ENCODE assay signal across 10 cellular contexts in the genomic region with DNA sequence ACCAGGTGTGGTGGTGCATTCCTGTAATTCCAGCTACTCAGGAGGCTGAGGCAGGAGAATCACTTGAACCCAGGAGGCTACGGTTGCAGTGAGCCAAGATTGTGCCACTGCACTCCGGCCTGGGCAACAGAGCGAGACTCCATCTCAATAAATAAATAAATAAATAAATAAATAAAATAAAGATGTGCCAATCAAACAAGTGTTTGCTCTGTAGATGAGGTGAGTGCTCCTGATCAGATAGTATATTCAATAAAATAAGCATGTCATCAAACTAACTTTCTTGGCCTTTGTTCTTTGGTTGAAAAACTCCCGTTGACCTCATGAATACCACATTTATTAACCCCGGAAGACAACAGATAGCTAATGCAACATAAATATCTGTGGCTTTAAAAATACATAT. TPM values are rescaled to one million over a fixed set of nuclear protein-coding genes. Genes with fewer than 3 reads are reported as not detected.
DNase-seq lines count a peak whose midpoint lies in the region; ATAC-seq and TF ChIP-seq lines count a peak whose summit lies in the region.
"Not testable (repeated sequence)": the region's sequence is repeated elsewhere in the genome, so short reads cannot be mapped to it uniquely, and the experiment has no call there.
"Had no signal": no experiment of that assay in that cellular context is flagged by ENCODE, and none has a peak within 500 bp of the region (broad histone marks: within the 10 kb centered on the region; RNA-seq: fewer than 3 reads in every experiment).

No MANE protein-coding gene starts in this region.

- not testable (repeated sequence) for TF ChIP-seq POLR2A in Peyer's patch (IDR thresholded peaks at IDR 0.05); body of pancreas (IDR thresholded peaks at IDR 0.05); sigmoid colon (IDR thresholded peaks at IDR 0.05); vagina (IDR thresholded peaks at IDR 0.05)

- not testable (repeated sequence) for H4K20me1 ChIP-seq in H9 (ENCODE audit: control insufficient read depth, insufficient read depth, insufficient read length)

- H3K14ac ChIP-seq in H9 (ENCODE audit: insufficient read depth, low read length): not testable (repeated sequence)

- H3K36me3 ChIP-seq in Peyer's patch; body of pancreas (replicated peaks in 1 of 2; ENCODE audit: insufficient read depth in 1 of 2, low read depth in 2 of 2); iPS-20b (ENCODE audit: insufficient read depth, low read depth, low read length); mucosa of stomach (ENCODE audit: control insufficient read depth, insufficient read depth, low read length); sigmoid colon; vagina: not testable (repeated sequence)

- not testable (repeated sequence) for H2BK20ac ChIP-seq in H9 (ENCODE audit: low read depth, low read length, poor library complexity, severe bottlenecking)

- H2BK120ac ChIP-seq in H9 (ENCODE audit: low read depth, low read length, poor library complexity, severe bottlenecking): not testable (repeated sequence)

- H3K4ac ChIP-seq in H9 (ENCODE audit: low read depth, low read length): not testable (repeated sequence)

- not testable (repeated sequence) for H2AFZ ChIP-seq in H9 (ENCODE audit: low read length)

- TF ChIP-seq EP300 in sigmoid colon (IDR thresholded peaks at IDR 0.05): not testable (repeated sequence)

- not testable (repeated sequence) for H3K56ac ChIP-seq in H9 (ENCODE audit: insufficient read length, low read depth, low read length)

- peak overlapping the region; percentile 87 for H3K4me2 ChIP-seq in H9 (ENCODE audit: insufficient read depth, insufficient read length, low read length)

- not testable (repeated sequence) for H2AK5ac ChIP-seq in H9 (ENCODE audit: insufficient read length, low read length)

- not testable (repeated sequence) for H3K79me1 ChIP-seq in H9 (ENCODE audit: insufficient read depth, low read depth, low read length, poor library complexity, severe bottlenecking)

- not testable (repeated sequence) for H3K18ac ChIP-seq in H9 (ENCODE audit: insufficient read length, low read depth, low read length)

- peaks cover 42 to 49% of the 10 kb centered on the region in 2 experiments for H3K4me1 Mint-ChIP-seq in H9

- H3K27ac Mint-ChIP-seq in H9: peak overlapping the region in 2 of 3 experiments; percentile 89 to 91; a peak in 2 of 7 replicates

- not testable (repeated sequence) for H3K27ac ChIP-seq in H9 (ENCODE audit: insufficient read length, low read depth, low read length); iPS-20b (ENCODE audit: low read length); sigmoid colon; vagina
- H3K27ac ChIP-seq in Peyer's patch (peak overlapping the region in 3 of 4 donors; percentile 69 to 94 (median 88)), body of pancreas (peak overlapping the region; percentile 64 to 85 (median 76))

- not testable (repeated sequence) for H3K79me2 ChIP-seq in H9 (ENCODE audit: insufficient read depth, low read length)

- intact Hi-C loops in body of pancreas (cut with DNase I); sigmoid colon (cut with DNase I): not testable (repeated sequence)
- intact Hi-C loops in vagina (cut with DNase I): loop anchor here (10.0 kb wide), 1 partner anchor 111 kb away; no protein-coding TSS in a partner anchor

- not testable (repeated sequence) for TF ChIP-seq CTCF in H9 (conservative IDR thresholded peaks at IDR 0.05); Peyer's patch (IDR thresholded peaks at IDR 0.05); body of pancreas (IDR thresholded peaks at IDR 0.05); epithelial cell of proximal tubule (conservative IDR thresholded peaks at IDR 0.05; ENCODE audit: low read depth, low read length); sigmoid colon (IDR thresholded peaks at IDR 0.05); vagina (IDR thresholded peaks at IDR 0.05)

- H4K91ac ChIP-seq in H9 (ENCODE audit: insufficient read length, low read depth, low read length): not testable (repeated sequence)

- H3K27me3 Mint-ChIP-seq in H9 (ENCODE audit: low read depth): peaks cover 13% of the 10 kb centered on the region; the same call in 1 of the 2 replicates

- not testable (repeated sequence) for H2BK5ac ChIP-seq in H9 (ENCODE audit: insufficient read length, low read length)

- H3T11ph ChIP-seq in H9 (ENCODE audit: low read length): not testable (repeated sequence)

- no CpG with 5 or more reads among the region's 5 CpGs for WGBS in H9 (ENCODE audit: extremely low coverage, insufficient read length, low lambda C conversion rate)
- 35 to 42% methylated on average over 5 of the region's 5 CpGs for WGBS in body of pancreas, 2 donors
- WGBS in sigmoid colon, 2 donors: 19 to 58% methylated on average over 5 of the region's 5 CpGs

- not testable (repeated sequence) for DNase-seq in H9; Peyer's patch; body of pancreas; epithelial cell of proximal tubule (ENCODE audit: low read depth); sigmoid colon; vagina (ENCODE audit: extremely low spot score in 2 of 2)

- not testable (repeated sequence) for H4K8ac ChIP-seq in H9 (replicated peaks; ENCODE audit: insufficient read length, low read depth, low read length)

- not testable (repeated sequence) for H2BK12ac ChIP-seq in H9 (ENCODE audit: insufficient read length, low read depth, low read length)

- H2BK15ac ChIP-seq in H9 (ENCODE audit: low read depth, low read length): not testable (repeated sequence)

- H3K9ac ChIP-seq in H9 (ENCODE audit: extremely low read depth, insufficient read length, low read length): not testable (repeated sequence)
- H3K9ac ChIP-seq in iPS-20b (ENCODE audit: low read depth, low read length): peak overlapping the region; percentile 61; the same call in 1 of the 2 replicates
- peak overlapping the region; percentile 61 for H3K9ac ChIP-seq in mucosa of stomach (ENCODE audit: low read length)

- H3K4me3 ChIP-seq in Peyer's patch: peak overlapping the region in 2 of 4 donors; percentile 43 to 56
- H3K4me3 ChIP-seq in body of pancreas: peak overlapping the region in 1 of 2 donors; percentile 1
- peak overlapping the region; percentile 47 for H3K4me3 ChIP-seq in epithelial cell of proximal tubule (ENCODE audit: low read depth, low read length)
- peak overlapping the region; percentile 75 for H3K4me3 ChIP-seq in iPS-20b (ENCODE audit: low read length)
- H3K4me3 ChIP-seq in mucosa of stomach (ENCODE audit: low read length): peak overlapping the region; percentile 42
- peak overlapping the region in 3 of 4 donors; percentile 4 to 29 (median 27) for H3K4me3 ChIP-seq in sigmoid colon
- peak overlapping the region; percentile 22 to 30 for H3K4me3 ChIP-seq in vagina

- not testable (repeated sequence) for H3K36me3 Mint-ChIP-seq in H9 (ENCODE audit: insufficient read depth in 1 of 3, low read depth in 3 of 3)

- ATAC-seq in body of pancreas: not testable (repeated sequence)

- H4K5ac ChIP-seq in H9 (ENCODE audit: insufficient read length, low read depth, low read length): not testable (repeated sequence)

- H3K9me3 ChIP-seq in H9 (ENCODE audit: control insufficient read depth, low read depth, low read length); Peyer's patch; body of pancreas; iPS-20b (ENCODE audit: insufficient read depth, low read depth, low read length); mucosa of stomach (ENCODE audit: control insufficient read depth, low read length); sigmoid colon; vagina: not testable (repeated sequence)

- H3K4me3 Mint-ChIP-seq in H9: peak overlapping the region; percentile 51 to 83

- not testable (repeated sequence) for H3K9me3 Mint-ChIP-seq in H9

- H3K4me1 ChIP-seq in H9 (ENCODE audit: insufficient read depth, low read length) (peaks cover 13% of the 10 kb centered on the region; the same call in 1 of the 2 replicates), body of pancreas (peaks cover 30% of the 10 kb centered on the region), iPS-20b (ENCODE audit: insufficient read depth, low read length) (peaks cover 27% of the 10 kb centered on the region), mucosa of stomach (ENCODE audit: control insufficient read depth, insufficient read depth, low read length) (peaks cover 30% of the 10 kb centered on the region), sigmoid colon (peaks cover 0 to 19% (median 11%) of the 10 kb centered on the region in 4 donors), vagina (peaks cover 11% of the 10 kb centered on the region)
- H3K4me1 ChIP-seq in Peyer's patch: not testable (repeated sequence)

- not testable (repeated sequence) for H3K23ac ChIP-seq in H9 (ENCODE audit: insufficient read length, low read depth, low read length)

- H3K27me3 ChIP-seq in H9 (ENCODE audit: insufficient read depth, low read length); Peyer's patch; body of pancreas; mucosa of stomach (ENCODE audit: control insufficient read depth, insufficient read depth, low read length); sigmoid colon; vagina: not testable (repeated sequence)
- H3K27me3 ChIP-seq in iPS-20b (ENCODE audit: insufficient read depth, low read length): peaks cover 17% of the 10 kb centered on the region; the same call in 1 of the 2 replicates

- peaks cover 22% of the 10 kb centered on the region for H3K23me2 ChIP-seq in H9 (ENCODE audit: insufficient read length, low read depth, low read length, poor library complexity, severe bottlenecking)

RNA-seq across cellular contexts. Expression of a gene that starts 0.5 kb away (rescaled TPM):
- total RNA-seq in H9 (2021): 28.9 and 29.0 TPM in 2 replicates
- 100 to 1,000 TPM in 3 of 4 donors, 10 to 100 TPM in 1; 58.6 to 158 (median 144) TPM for total RNA-seq in Peyer's patch
- total RNA-seq in body of pancreas: 10 to 100 TPM; 31.3 to 42.0 TPM
- 38.2 and 40.8 TPM in 2 replicates for total RNA-seq in epithelial cell of proximal tubule
- total RNA-seq in sigmoid colon: 10 to 100 TPM; 31.6 to 51.7 (median 34.7) TPM
- 10 to 100 TPM; 19.8 to 26.8 (median 25.5) TPM for polyA plus RNA-seq in sigmoid colon
- 28.7 TPM for total RNA-seq in vagina
- total RNA-seq: activated CD4-positive, alpha-beta T cell treated with anti-CD3 and anti-CD28 coated beads, Interleukin-2, amount 10 ng/mL, durations not matched to agents 24 days and 14 days; activated CD8-positive, alpha-beta memory T cell treated with anti-CD3 and anti-CD28 coated beads, Interleukin-2, amount 10 ng/mL, durations not matched to agents 7 days and 5 days had no signal
